1 cellular context compared by ENCODE assay signal in genomic region chr6:150449055-150449454, GRCh38.
TF ChIP-seq lines count a peak whose summit lies in the region.

No MANE protein-coding gene starts in this region.

TF ChIP-seq in HEK293, 187 proteins besides CTCF, POLR2A, EP300 and RAD21 (continued from another document):
- TF ChIP-seq ZNF518A (tag by site-specific recombination; conservative IDR thresholded peaks at IDR 0.05; ENCODE audit: low read depth): peak; percentile 87
